7 cellular contexts compared by ENCODE assay signal in genomic region chr2:207906495-207906894, GRCh38.
A peak's percentile ranks its signal among the peaks of the same experiment; 100 is the strongest.
DNase-seq lines count a peak whose midpoint lies in the region; ATAC-seq, FAIRE-seq and TF ChIP-seq lines count a peak whose summit lies in the region.
"Not testable (repeated sequence)": the region's sequence is repeated elsewhere in the genome, so short reads cannot be mapped to it uniquely, and the experiment has no call there.

No MANE protein-coding gene starts in this region.

- not testable (repeated sequence) for H3K79me2 ChIP-seq in OCI-LY3 (ENCODE audit: low read length); HepG2 (ENCODE audit: insufficient read depth, low read length)

- intact Hi-C loops in HepG2 (cut with micrococcal nuclease; ENCODE audit: unreplicated experiment), result not testable (repeated sequence)

- not testable (repeated sequence) for H4K91ac ChIP-seq in neuronal stem cell (ENCODE audit: low read depth, low read length, poor library complexity)

- 0 out of 2 replicates have a peak overlapping the region, but pooled peaks have one; percentile 1 for H3K9ac ChIP-seq in OCI-LY3 (ENCODE audit: low read length)
- not testable (repeated sequence) for H3K9ac ChIP-seq in HepG2 (ENCODE audit: insufficient read depth, low read depth, low read length); neuronal stem cell (ENCODE audit: low read depth, low read length, poor library complexity)

- H2BK120ac ChIP-seq in neuronal stem cell (ENCODE audit: low read depth, low read length), result not testable (repeated sequence)

- not testable (repeated sequence) for TF ChIP-seq RAD21 in HepG2 (CRISPR knock-in tag; IDR thresholded peaks at IDR 0.05)

- H2BK15ac ChIP-seq in neuronal stem cell (ENCODE audit: low read length), result not testable (repeated sequence)

- not testable (repeated sequence) for H4K8ac ChIP-seq in neuronal stem cell (ENCODE audit: low read depth, low read length)

- not testable (repeated sequence) for TF ChIP-seq POLR2A in HepG2 (IDR thresholded peaks at IDR 0.05; ENCODE audit: insufficient read depth in 1 of 2, low read depth in 2 of 2, low read length in 2 of 2)

- not testable (repeated sequence) for H3K18ac ChIP-seq in neuronal stem cell (ENCODE audit: low read length)

- H3K27me3 ChIP-seq in OCI-LY3 (ENCODE audit: low read depth, low read length); HepG2 (ENCODE audit: control insufficient read depth in 1 of 2, insufficient read depth in 2 of 2, low read length in 2 of 2); neuronal stem cell (ENCODE audit: control insufficient read depth in 3 of 3, insufficient read depth in 3 of 3, low read depth in 1 of 3, low read length in 3 of 3): not testable (repeated sequence)

- H3K4me2 ChIP-seq in OCI-LY3 (ENCODE audit: low read length), result peak overlapping the region; percentile 43
- H3K4me2 ChIP-seq in HepG2 (ENCODE audit: low read depth, low read length), result peak overlapping the region; percentile 37
- not testable (repeated sequence) for H3K4me2 ChIP-seq in neuronal stem cell (ENCODE audit: insufficient read depth, low read length, poor library complexity, severe bottlenecking)

- H3K9me3 ChIP-seq in OCI-LY3 (ENCODE audit: insufficient read depth, low read length); HepG2 (ENCODE audit: low read length); neuronal stem cell (replicated peaks in 1 of 2; ENCODE audit: control insufficient read depth in 2 of 2, insufficient read depth in 1 of 2, low read depth in 1 of 2, low read length in 2 of 2): not testable (repeated sequence)

- H3K27ac ChIP-seq in OCI-LY3 (ENCODE audit: low read length), result not testable (repeated sequence)
- H3K27ac ChIP-seq in HepG2 (ENCODE audit: extremely low read length, insufficient read depth, low read length) (peak overlapping the region; percentile 48), neuronal stem cell (replicated peaks; ENCODE audit: low read length) (peak overlapping the region; percentile 18)

- CTCF ChIA-PET in HepG2 (lab: Yijun Ruan, JAX; ENCODE audit: low intra/inter-chr PET ratio, low total read pairs), result not testable (repeated sequence)

- not testable (repeated sequence) for H3K23ac ChIP-seq in neuronal stem cell (ENCODE audit: low read depth, low read length, poor library complexity)

- H3K4me1 ChIP-seq in OCI-LY3 (ENCODE audit: low read length), result peaks cover 28% of the 10 kb centered on the region
- H3K4me1 ChIP-seq in HepG2 (ENCODE audit: insufficient read depth, low read length), result peaks cover 85% of the 10 kb centered on the region
- H3K4me1 ChIP-seq in neuronal stem cell (ENCODE audit: control insufficient read depth in 2 of 2, insufficient read depth in 1 of 2, low read depth in 1 of 2, low read length in 2 of 2), result peaks cover 12 to 16% of the 10 kb centered on the region in 2 donors

- not testable (repeated sequence) for TF ChIP-seq EP300 in HepG2 (IDR thresholded peaks at IDR 0.05; ENCODE audit: low read depth in 2 of 2, low read length in 2 of 2); HepG2 (CRISPR knock-in tag; IDR thresholded peaks at IDR 0.05; ENCODE audit: borderline replicate concordance)

- POLR2A ChIA-PET in HepG2 (lab: Yijun Ruan, JAX), result interaction anchor here (0.9 to 2.4 kb wide), 10 partner anchors 9 to 140 kb away, joined by 3 to 26 read pairs (median 5); partner anchors contain the start of gene FZD5

- H4K20me1 ChIP-seq in OCI-LY3 (ENCODE audit: insufficient read depth, low read length); HepG2 (ENCODE audit: insufficient read depth, low read length): not testable (repeated sequence)

- H3K4ac ChIP-seq in neuronal stem cell (ENCODE audit: low read length), result not testable (repeated sequence)

- not testable (repeated sequence) for H2AFZ ChIP-seq in OCI-LY3 (ENCODE audit: low read depth, low read length); HepG2 (ENCODE audit: low read length); neuronal stem cell (ENCODE audit: low read length)

- not testable (repeated sequence) for H3K4me3 ChIP-seq in OCI-LY3 (ENCODE audit: low read length); HepG2 (replicated peaks in 1 of 3; ENCODE audit: insufficient read depth in 1 of 3, low read depth in 2 of 3, low read length in 3 of 3); neuronal stem cell (ENCODE audit: low read length in 2 of 2)

- H2AK5ac ChIP-seq in neuronal stem cell (ENCODE audit: low read depth, low read length), result not testable (repeated sequence)

- not testable (repeated sequence) for BruUV-seq in HepG2 (replicated peaks; lab: Mats Ljungman, UMichigan)

- in situ Hi-C loops in HepG2 (cut with HindIII; ENCODE audit: extremely low pct_ligation_motif_present, low pct_unique_long_range_greater_than_20kb), result not testable (repeated sequence)

- not testable (repeated sequence) for TF ChIP-seq CTCF in OCI-LY3 (IDR thresholded peaks at IDR 0.05; ENCODE audit: low read depth, low read length); HepG2 (CRISPR knock-in tag; IDR thresholded peaks at IDR 0.05)

- not testable (repeated sequence) for H2BK12ac ChIP-seq in neuronal stem cell (ENCODE audit: low read length)

- not testable (repeated sequence) for H2BK5ac ChIP-seq in neuronal stem cell (ENCODE audit: low read length)

- not testable (repeated sequence) for H3K79me1 ChIP-seq in neuronal stem cell (ENCODE audit: low read depth, low read length)

- peak; percentile 41 for ATAC-seq in GM19395 (IDR thresholded peaks at IDR 0.05; ENCODE audit: unreplicated experiment)
- peak; percentile 54 for ATAC-seq in HG02678 (IDR thresholded peaks at IDR 0.05; ENCODE audit: unreplicated experiment)
- peak; percentile 41 for ATAC-seq in HG03135 (IDR thresholded peaks at IDR 0.05; ENCODE audit: unreplicated experiment)
- peak; percentile 27; the same call in 2 of the 3 replicates for ATAC-seq in HepG2

- not testable (repeated sequence) for H3K14ac ChIP-seq in neuronal stem cell (ENCODE audit: low read length)

- FAIRE-seq in GM18507 (lab: Jason Lieb, UNC), result peak; percentile 44
- FAIRE-seq in HepG2 (lab: Jason Lieb, UNC), result not testable (repeated sequence)

- DNase-seq in GM18507 (ENCODE audit: extremely low spot score, insufficient read length, low read depth); HepG2 (ENCODE audit: low spot score); neuronal stem cell (ENCODE audit: low spot score): not testable (repeated sequence)

- 86% methylated on average over 5 of the region's 5 CpGs for WGBS in HepG2 (ENCODE audit: low lambda C conversion rate)
- WGBS in neuronal stem cell (ENCODE audit: extremely low coverage in 2 of 2, insufficient read length in 2 of 2, insufficient replicate concordance in 1 of 2), 2 donors, result no CpG with 5 or more reads among the region's 5 CpGs

- H3K36me3 ChIP-seq in OCI-LY3 (replicated peaks; ENCODE audit: low read depth, low read length); HepG2 (replicated peaks in 1 of 2; ENCODE audit: control insufficient read depth in 1 of 2, insufficient read depth in 2 of 2, low read length in 2 of 2); neuronal stem cell (replicated peaks in 1 of 2; ENCODE audit: control insufficient read depth in 2 of 2, insufficient read depth in 2 of 2, low read length in 2 of 2): not testable (repeated sequence)

TF ChIP-seq in HepG2, 621 proteins besides CTCF, POLR2A, EP300 and RAD21:
- TF ChIP-seq ZNF770 (CRISPR knock-in tag; IDR thresholded peaks at IDR 0.05) (0 out of 2 replicates have a peak, but pooled peaks have one; percentile 40), MAZ (CRISPR knock-in tag; IDR thresholded peaks at IDR 0.05; ENCODE audit: low read depth) (0 out of 2 replicates have a peak, but pooled peaks have one; percentile 37), TOE1 (CRISPR knock-in tag; IDR thresholded peaks at IDR 0.05) (0 out of 2 replicates have a peak, but pooled peaks have one; percentile 39), ATF2 (CRISPR knock-in tag; IDR thresholded peaks at IDR 0.05) (0 out of 2 replicates have a peak, but pooled peaks have one; percentile 9), ZNF354B (CRISPR knock-in tag; IDR thresholded peaks at IDR 0.05) (0 out of 2 replicates have a peak, but pooled peaks have one; percentile 1)
- not testable (repeated sequence) for TF ChIP-seq MAZ (IDR thresholded peaks at IDR 0.05; ENCODE audit: borderline replicate concordance, low read depth, low read length)
